In genomic region chr3:152376351-152377183, GRCh38 we compare ENCODE assay signal across 8 cellular contexts.
A peak's percentile ranks its signal among the peaks of the same experiment; 100 is the strongest.
DNase-seq lines count a peak whose midpoint lies in the region; ATAC-seq lines count a peak whose summit lies in the region.

No MANE protein-coding gene starts in this region.

- H3K4me3 ChIP-seq in skeletal muscle satellite cell (ENCODE audit: low read length), result no peak overlapping the region

- peak overlapping the region; percentile 57 for H3K4me2 ChIP-seq in skeletal muscle satellite cell (ENCODE audit: low read length)

- no peaks in the 10 kb centered on the region for H3K9me3 ChIP-seq in skeletal muscle satellite cell (replicated peaks; ENCODE audit: low read length)

- ATAC-seq in GM18517 (IDR thresholded peaks at IDR 0.05; ENCODE audit: unreplicated experiment), result peak; percentile 82

- H3K36me3 ChIP-seq in skeletal muscle satellite cell (ENCODE audit: insufficient read depth, low read length), result peaks cover 3% of the 10 kb centered on the region

- peaks cover 54% of the 10 kb centered on the region for H3K4me1 ChIP-seq in skeletal muscle satellite cell (ENCODE audit: control insufficient read depth, insufficient read depth, low read length)

- H3K27me3 ChIP-seq in skeletal muscle satellite cell (ENCODE audit: control insufficient read depth, insufficient read depth, low read length), result no peaks in the 10 kb centered on the region

- peak; percentile 71 for DNase-seq in HCEC 1CT
- DNase-seq in NAMALWA (ENCODE audit: low spot score), result peak; percentile 85
- DNase-seq in dermis blood vessel endothelial cell, result peak; percentile 38
- no peak for DNase-seq in midbrain (lab: John Stamatoyannopoulos, UW)
- DNase-seq in stimulated activated CD4-positive, alpha-beta T cell treated with anti-CD3 and anti-CD28 coated beads, Interleukin-12 subunit alpha, Interleukin-12 subunit beta, amount 100 ng/mL, for 4 hours, result no peak
- no peak for DNase-seq in GOT3 (lab: John Stamatoyannopoulos, UW)

- H3K9ac ChIP-seq in skeletal muscle satellite cell (ENCODE audit: low read depth, low read length), result peak overlapping the region; percentile 35

Comparison
In these comparisons a context has a peak if more than half of its experiments do, and no peak if none do; other contexts are left out.
1. DNase-seq: peak in HCEC 1CT (single experiment), NAMALWA (single experiment) and dermis blood vessel endothelial cell (single experiment); none in midbrain (single experiment), stimulated activated CD4-positive, alpha-beta T cell treated with anti-CD3 and anti-CD28 coated beads, Interleukin-12 subunit alpha, Interleukin-12 subunit beta, amount 100 ng/mL, for 4 hours (single experiment) and GOT3 (single experiment).